In genomic region chr19:17240062-17240854, GRCh38 we compare ENCODE assay signal across 21 cellular contexts. TPM values are rescaled to one million over a fixed set of nuclear protein-coding genes. Genes with fewer than 3 reads are reported as not detected.
A peak's percentile ranks its signal among the peaks of the same experiment; 100 is the strongest.
DNase-seq lines count a peak whose midpoint lies in the region; ATAC-seq, FAIRE-seq and TF ChIP-seq lines count a peak whose summit lies in the region.
"Had no signal": no experiment of that assay in that cellular context is flagged by ENCODE, and none has a peak within 500 bp of the region (broad histone marks: within the 10 kb centered on the region; RNA-seq: fewer than 3 reads in every experiment).

No MANE protein-coding gene starts in this region.

- WGBS in right lobe of liver (ENCODE audit: insufficient coverage, low coverage, low lambda C conversion rate, missing lambda C conversion rate) = 23% methylated on average over 20 of the region's 27 CpGs
- 25 to 55% (median 43%) methylated on average over 23 to 27 of the region's 27 CpGs for WGBS in small intestine, 3 donors

- ATAC-seq in right lobe of liver = peak; percentile 18 to 53 (median 32)
- ATAC-seq: heart left ventricle had no signal

- H3K27ac ChIP-seq in HEK293 (ENCODE audit: extremely low read depth, low read depth, low read length) (no peak overlapping the region), WERI-Rb-1 (peak overlapping the region; percentile 89), right lobe of liver (peak overlapping the region in 2 of 3 donors; percentile 11 to 81), small intestine (ENCODE audit: low read depth in 1 of 2, low read length in 1 of 2) (peak overlapping the region; percentile 22 to 67), OCI-LY7 (ENCODE audit: low read depth, low read length, poor library complexity, severe bottlenecking) (no peak overlapping the region)

- FAIRE-seq in small intestine (lab: Jason Lieb, UNC) = no peak
- FAIRE-seq: colon had no signal

- H3K9me2 ChIP-seq in OCI-LY7 (ENCODE audit: insufficient read depth, low read length) = no peaks in the 10 kb centered on the region

- H4K20me1 ChIP-seq in OCI-LY7 (ENCODE audit: insufficient read depth, low read length) = no peaks in the 10 kb centered on the region

- TF ChIP-seq CTCF in HEK293 (tag by site-specific recombination; IDR thresholded peaks at IDR 0.05) (no peak), WERI-Rb-1 (IDR thresholded peaks at IDR 0.05; ENCODE audit: low read depth, low read length) (no peak), right lobe of liver (IDR thresholded peaks at IDR 0.05) (no peak), OCI-LY7 (conservative IDR thresholded peaks at IDR 0.05; ENCODE audit: low read length) (no peak)

- no peaks in the 10 kb centered on the region for H3K9me3 ChIP-seq in HEK293 (ENCODE audit: control insufficient read depth, insufficient read depth, low read depth, low read length)
- no peaks in the 10 kb centered on the region for H3K9me3 ChIP-seq in WERI-Rb-1 (ENCODE audit: severe bottlenecking)
- no peaks in the 10 kb centered on the region for H3K9me3 ChIP-seq in right lobe of liver
- no peaks in the 10 kb centered on the region for H3K9me3 ChIP-seq in small intestine (ENCODE audit: control insufficient read depth, low read depth)
- H3K9me3 ChIP-seq in OCI-LY7 (ENCODE audit: low read length) = no peaks in the 10 kb centered on the region
- H3K9me3 ChIP-seq: BE2C, heart left ventricle had no signal

- no peak for TF ChIP-seq POLR2A in right lobe of liver (IDR thresholded peaks at IDR 0.05)

- H3K4me3 ChIP-seq in HEK293 (ENCODE audit: low read depth, low read length) (no peak overlapping the region), WERI-Rb-1 (ENCODE audit: low read depth, low read length) (peak overlapping the region; percentile 21), right lobe of liver (peak overlapping the region in 2 of 3 donors; percentile 31 to 36), small intestine (ENCODE audit: low read depth in 1 of 2, low read length in 2 of 2) (peak overlapping the region in 1 of 2 donors; percentile 15), OCI-LY7 (ENCODE audit: low read depth, low read length, poor library complexity, severe bottlenecking) (no peak overlapping the region)
- H3K4me3 ChIP-seq: heart left ventricle had no signal

- H3K27me3 ChIP-seq in WERI-Rb-1 (ENCODE audit: insufficient read depth, low read depth, severe bottlenecking) (no peaks in the 10 kb centered on the region), right lobe of liver (no peaks in the 10 kb centered on the region), small intestine (ENCODE audit: control insufficient read depth in 2 of 2, insufficient read depth in 2 of 2, low read length in 2 of 2) (no peaks in the 10 kb centered on the region)
- H3K27me3 ChIP-seq: BE2C, heart left ventricle had no signal

- H2AFZ ChIP-seq in OCI-LY7 (ENCODE audit: low read length) = no peak overlapping the region

- H3K36me3 ChIP-seq in HEK293 (ENCODE audit: control insufficient read depth in 2 of 2, insufficient read depth in 1 of 2, low read length in 2 of 2) (peaks cover 0 to 29% of the 10 kb centered on the region in 2 experiments; a peak in 2 of 3 replicates), WERI-Rb-1 (peaks cover 62% of the 10 kb centered on the region), right lobe of liver (peaks cover 0 to 8% (median 4%) of the 10 kb centered on the region in 4 donors), small intestine (ENCODE audit: control insufficient read depth in 2 of 2, insufficient read depth in 2 of 2, low read length in 2 of 2) (peaks cover 0 to 12% of the 10 kb centered on the region in 2 donors), OCI-LY7 (ENCODE audit: insufficient read depth, low read length) (peaks cover 9% of the 10 kb centered on the region; the same call in 1 of the 2 replicates)

- CTCF ChIA-PET in HEK293 (lab: Yijun Ruan, JAX) = interaction anchor here (0.6 to 1.2 kb wide), 3 partner anchors 20 to 138 kb away, joined by 3 to 7 read pairs (median 3); no protein-coding TSS in a partner anchor
- CTCF ChIA-PET in OCI-LY7 (lab: Charles Lee; ENCODE audit: unreplicated experiment) = no interaction called here

- POLR2A ChIA-PET in HEK293 (lab: Yijun Ruan, JAX) (interaction anchor here (1.6 to 6.8 kb wide), 2 partner anchors 14 to 25 kb away, joined by 6 to 29 read pairs; partner anchors contain the start of genes OCEL1 and USE1), OCI-LY7 (lab: Charles Lee) (interaction anchor here (0.7 kb wide), 1 partner anchor 13 kb away, joined by 4 read pairs; no protein-coding TSS in a partner anchor)

- DNase-seq in WERI-Rb-1 (peak; percentile 93), right lobe of liver (peak in 2 of 3 donors; percentile 77 to 81), small intestine (peak; percentile 55), LoVo (ENCODE audit: low spot score) (no peak), OCI-LY7 (ENCODE audit: low spot score) (no peak)
- DNase-seq in activated CD4-positive, alpha-beta T cell treated with anti-CD3 and anti-CD28 coated beads for 4 hours = no peak
- DNase-seq in stimulated activated CD4-positive, alpha-beta T cell treated with anti-CD3 and anti-CD28 coated beads, Interleukin-12 subunit alpha, Interleukin-12 subunit beta, amount 100 ng/mL, for 4 hours = no peak
- DNase-seq: activated effector memory CD4-positive, alpha-beta T cell treated with anti-CD3 and anti-CD28 coated beads, Interleukin-2, amount 50 U/mL, for 16 hours; aorta; BE2C; DMS79; erythroblast; heart left ventricle; islet precursor cell; NCI-H2029 treated with DMSO at 0.1 percent for 48 hours; NCI-H510A treated with DMSO at 0.1 percent for 48 hours; substantia nigra had no signal

- H3K79me2 ChIP-seq in OCI-LY7 (ENCODE audit: insufficient read depth, low read depth, low read length) = peaks cover 23% of the 10 kb centered on the region; the same call in 1 of the 2 replicates

- H3K4me2 ChIP-seq in OCI-LY7 (ENCODE audit: low read length) = no peak overlapping the region

- H3K4me1 ChIP-seq in HEK293 (ENCODE audit: control insufficient read depth, insufficient read depth, low read length) = peaks cover 4% of the 10 kb centered on the region
- peaks cover 0 to 63% (median 22%) of the 10 kb centered on the region in 4 donors for H3K4me1 ChIP-seq in right lobe of liver
- H3K4me1 ChIP-seq in small intestine (ENCODE audit: control insufficient read depth in 2 of 2, insufficient read depth in 1 of 2, low read depth in 1 of 2, low read length in 1 of 2) = peaks cover 8 to 9% of the 10 kb centered on the region in 2 donors
- peaks cover 45% of the 10 kb centered on the region for H3K4me1 ChIP-seq in OCI-LY7 (ENCODE audit: insufficient read depth, low read length, poor library complexity, severe bottlenecking)

- BruUV-seq in OCI-LY7 (replicated peaks; lab: Mats Ljungman, UMichigan) = no TSS peak

- intact Hi-C loops in right lobe of liver (cut with DNase I) (no loop called here), OCI-LY7 (cut with micrococcal nuclease; ENCODE audit: unreplicated experiment) (loop anchor here (10.0 kb wide), 1 partner anchor 345 kb away; no protein-coding TSS in a partner anchor)

TF ChIP-seq in HEK293, 187 proteins besides CTCF, POLR2A, EP300 and RAD21:
- TF ChIP-seq KLF8 (tag by site-specific recombination; IDR thresholded peaks at IDR 0.05) (no peak), ZNF10 (tag by site-specific recombination; IDR thresholded peaks at IDR 0.05) (peak; percentile 67; the same call in 1 of the 2 replicates), ZNF211 (tag by site-specific recombination; IDR thresholded peaks at IDR 0.05; ENCODE audit: low read depth) (no peak)
- TF ChIP-seq, protein P1, sequence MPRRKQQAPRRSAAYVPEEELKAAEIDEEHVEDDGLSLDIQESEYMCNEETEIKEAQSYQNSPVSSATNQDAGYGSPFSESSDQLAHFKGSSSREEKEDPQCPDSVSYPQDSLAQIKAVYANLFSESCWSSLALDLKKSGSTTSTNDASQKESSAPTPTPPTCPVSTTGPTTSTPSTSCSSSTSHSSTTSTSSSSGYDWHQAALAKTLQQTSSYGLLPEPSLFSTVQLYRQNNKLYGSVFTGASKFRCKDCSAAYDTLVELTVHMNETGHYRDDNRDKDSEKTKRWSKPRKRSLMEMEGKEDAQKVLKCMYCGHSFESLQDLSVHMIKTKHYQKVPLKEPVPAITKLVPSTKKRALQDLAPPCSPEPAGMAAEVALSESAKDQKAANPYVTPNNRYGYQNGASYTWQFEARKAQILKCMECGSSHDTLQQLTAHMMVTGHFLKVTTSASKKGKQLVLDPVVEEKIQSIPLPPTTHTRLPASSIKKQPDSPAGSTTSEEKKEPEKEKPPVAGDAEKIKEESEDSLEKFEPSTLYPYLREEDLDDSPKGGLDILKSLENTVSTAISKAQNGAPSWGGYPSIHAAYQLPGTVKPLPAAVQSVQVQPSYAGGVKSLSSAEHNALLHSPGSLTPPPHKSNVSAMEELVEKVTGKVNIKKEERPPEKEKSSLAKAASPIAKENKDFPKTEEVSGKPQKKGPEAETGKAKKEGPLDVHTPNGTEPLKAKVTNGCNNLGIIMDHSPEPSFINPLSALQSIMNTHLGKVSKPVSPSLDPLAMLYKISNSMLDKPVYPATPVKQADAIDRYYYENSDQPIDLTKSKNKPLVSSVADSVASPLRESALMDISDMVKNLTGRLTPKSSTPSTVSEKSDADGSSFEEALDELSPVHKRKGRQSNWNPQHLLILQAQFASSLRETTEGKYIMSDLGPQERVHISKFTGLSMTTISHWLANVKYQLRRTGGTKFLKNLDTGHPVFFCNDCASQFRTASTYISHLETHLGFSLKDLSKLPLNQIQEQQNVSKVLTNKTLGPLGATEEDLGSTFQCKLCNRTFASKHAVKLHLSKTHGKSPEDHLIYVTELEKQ (tag by site-specific recombination; IDR thresholded peaks at IDR 0.05; ENCODE audit: borderline replicate concordance) = no peak

RNA-seq across cellular contexts. Expression of gene NR2F6, which starts 5.5 kb away (rescaled TPM):
- total RNA-seq in right lobe of liver = 100 to 1,000 TPM in 1 of 6 experiments, 10 to 100 TPM in 5; 48.5 to 105 (median 80.9) TPM
- 10 to 100 TPM; 41.6 to 93.0 (median 87.0) TPM for polyA plus RNA-seq in small intestine
- total RNA-seq in OCI-LY7 (2014; rRNA removed; shearing (Covaris generic)) = 31.0 and 39.2 TPM in 2 replicates
- 30.0 and 33.1 TPM in 2 replicates for total RNA-seq in OCI-LY7 (2022)

RNA-seq across cellular contexts. Expression of gene OCEL1, which starts 14.2 kb away (rescaled TPM):
- 10 to 100 TPM; 17.8 to 64.2 (median 31.2) TPM for total RNA-seq in right lobe of liver
- 10 to 100 TPM; 24.0 to 93.7 (median 58.9) TPM for polyA plus RNA-seq in small intestine
- total RNA-seq in OCI-LY7 (2014; rRNA removed; shearing (Covaris generic)) = 5.9 and 10.2 TPM in 2 replicates
- 29.5 and 38.8 TPM in 2 replicates for total RNA-seq in OCI-LY7 (2022)

RNA-seq across cellular contexts. Expression of gene USHBP1, which starts 24.3 kb away (rescaled TPM):
- total RNA-seq in right lobe of liver (1 to 10 TPM in 5 of 6 experiments, under 1 TPM in 1; 0.81 to 3.6 (median 1.7) TPM), OCI-LY7 (2022) (6.5 and 7.6 TPM in 2 replicates)
- polyA plus RNA-seq in small intestine = 1 to 10 TPM in 2 of 3 donors, not detected in 1; 1.4 to 4.7 TPM
- 2.4 and 3.1 TPM in 2 replicates for total RNA-seq in OCI-LY7 (2014; rRNA removed; shearing (Covaris generic))
- total RNA-seq: HT1080, RPMI7951 had no signal

RNA-seq across cellular contexts. Expression of gene USE1, which starts 25.1 kb away (rescaled TPM):
- 10 to 100 TPM; 13.5 to 20.3 (median 18.6) TPM for total RNA-seq in right lobe of liver
- 10 to 100 TPM; 33.8 to 40.5 (median 40.5) TPM for polyA plus RNA-seq in small intestine
- total RNA-seq in OCI-LY7 (2014; rRNA removed; shearing (Covaris generic)) = 31.2 TPM in 2 replicates
- total RNA-seq in OCI-LY7 (2022) = 25.4 and 28.6 TPM in 2 replicates

RNA-seq across cellular contexts. Expression of gene BABAM1, which starts 27.0 kb away (rescaled TPM):
- total RNA-seq in right lobe of liver (10 to 100 TPM; 29.2 to 51.3 (median 37.9) TPM), OCI-LY7 (2022) (107 and 118 TPM in 2 replicates)
- 10 to 100 TPM; 75.3 to 82.7 (median 75.4) TPM for polyA plus RNA-seq in small intestine
- 79.0 and 79.7 TPM in 2 replicates for total RNA-seq in OCI-LY7 (2014; rRNA removed; shearing (Covaris generic))

Comparison
In these comparisons a context has a peak if more than half of its experiments do, and no peak if none do; other contexts are left out.
1. H3K27ac ChIP-seq: peak in WERI-Rb-1 (single experiment), right lobe of liver (2 of 3) and small intestine (2 of 2); none in HEK293 (single experiment) and OCI-LY7 (single experiment).
2. H3K4me3 ChIP-seq: peak in WERI-Rb-1 (single experiment) and right lobe of liver (2 of 3); none in HEK293 (single experiment) and OCI-LY7 (single experiment).
3. DNase-seq: peak in WERI-Rb-1 (single experiment), right lobe of liver (2 of 3) and small intestine (single experiment); none in activated CD4-positive, alpha-beta T cell treated with anti-CD3 and anti-CD28 coated beads for 4 hours (0 of 2), LoVo (single experiment), stimulated activated CD4-positive, alpha-beta T cell treated with anti-CD3 and anti-CD28 coated beads, Interleukin-12 subunit alpha, Interleukin-12 subunit beta, amount 100 ng/mL, for 4 hours (single experiment) and OCI-LY7 (single experiment).